25 cellular contexts compared by ENCODE assay signal in genomic region chr3:17494117-17494809, GRCh38.
A peak's percentile ranks its signal among the peaks of the same experiment; 100 is the strongest.
DNase-seq lines count a peak whose midpoint lies in the region; ATAC-seq and TF ChIP-seq lines count a peak whose summit lies in the region.
"Had no signal": no experiment of that assay in that cellular context is flagged by ENCODE, and none has a peak within 500 bp of the region (broad histone marks: within the 10 kb centered on the region; RNA-seq: fewer than 3 reads in every experiment).

No MANE protein-coding gene starts in this region.

- H3K9me3 Mint-ChIP-seq in glutamatergic neuron (ENCODE audit: unreplicated experiment) (peaks cover 8% of the 10 kb centered on the region), nephron progenitor cell (peaks cover 46% of the 10 kb centered on the region)

- H3K4me3 Mint-ChIP-seq in glutamatergic neuron (ENCODE audit: unreplicated experiment) (no peak overlapping the region), nephron progenitor cell (no peak overlapping the region)
- H3K4me3 Mint-ChIP-seq: activated CD4-positive, alpha-beta T cell treated with anti-CD3 and anti-CD28 coated beads for 36 hours; activated naive CD8-positive, alpha-beta T cell treated with anti-CD3 and anti-CD28 coated beads, Interleukin-2, amount 10 ng/mL, durations not matched to agents 7 days and 5 days; activated T-helper 17 cell treated with anti-CD3 and anti-CD28 coated beads, Interleukin-2, amount 50 U/mL, for 72 hours; CD8-positive, alpha-beta T cell; neural crest cell had no signal

- DNase-seq in DMS 273 (lab: John Stamatoyannopoulos, UW; ENCODE audit: unreplicated experiment) (peak; percentile 85), NCI-H2171 (lab: John Stamatoyannopoulos, UW) (peak; percentile 14), glutamatergic neuron (peak; percentile 58), nephron progenitor cell (peak; percentile 23), T-helper 1 cell (no peak), SKM-1 (lab: John Stamatoyannopoulos, UW; ENCODE audit: unreplicated experiment) (no peak), COLO829 (ENCODE audit: low spot score) (no peak)
- DNase-seq: activated CD4-positive, alpha-beta T cell treated with anti-CD3 and anti-CD28 coated beads for 36 hours; activated naive CD8-positive, alpha-beta T cell treated with anti-CD3 and anti-CD28 coated beads, Interleukin-2, amount 10 ng/mL, durations not matched to agents 7 days and 5 days; CD8-positive, alpha-beta T cell; DND-41; dorsolateral prefrontal cortex; foreskin keratinocyte; HCEC 1CT; left colon; mucosa of descending colon; NCI-H1105 treated with DMSO at 0.1 percent for 48 hours; NCI-H526 treated with DMSO at 0.1 percent for 48 hours; stimulated activated CD4-positive, alpha-beta T cell treated with anti-CD3 and anti-CD28 coated beads, Interleukin-2, amount 100 ng/mL, for 48 hours; stimulated activated naive CD4-positive, alpha-beta T cell treated with Interleukin-2 at 50 U/mL for 16 hours; transverse colon had no signal

- H3K27me3 Mint-ChIP-seq in glutamatergic neuron (ENCODE audit: unreplicated experiment) = peaks cover 2% of the 10 kb centered on the region
- no peaks in the 10 kb centered on the region for H3K27me3 Mint-ChIP-seq in nephron progenitor cell (ENCODE audit: low read depth, poor library complexity)
- H3K27me3 Mint-ChIP-seq: activated CD4-positive, alpha-beta T cell treated with anti-CD3 and anti-CD28 coated beads for 36 hours; activated naive CD8-positive, alpha-beta T cell treated with anti-CD3 and anti-CD28 coated beads, Interleukin-2, amount 10 ng/mL, durations not matched to agents 7 days and 5 days; activated T-helper 17 cell treated with anti-CD3 and anti-CD28 coated beads, Interleukin-2, amount 50 U/mL, for 72 hours had no signal

- H3K36me3 Mint-ChIP-seq in glutamatergic neuron (ENCODE audit: unreplicated experiment) (peaks cover 5% of the 10 kb centered on the region), nephron progenitor cell (ENCODE audit: low read depth) (peaks cover 60% of the 10 kb centered on the region)

- no peak for TF ChIP-seq CTCF in glutamatergic neuron (IDR thresholded peaks at IDR 0.05; ENCODE audit: partially characterized antibody, unreplicated experiment)
- no peak for TF ChIP-seq CTCF in nephron progenitor cell (IDR thresholded peaks at IDR 0.05)

- ATAC-seq in HG02623 (IDR thresholded peaks at IDR 0.05; ENCODE audit: unreplicated experiment) = no peak
- ATAC-seq: activated CD4-positive, alpha-beta T cell treated with anti-CD3 and anti-CD28 coated beads for 36 hours; activated T-helper 17 cell treated with anti-CD3 and anti-CD28 coated beads, Interleukin-2, amount 50 U/mL, for 72 hours; CD8-positive, alpha-beta T cell; foreskin keratinocyte; left colon; mucosa of descending colon; psoas muscle had no signal

- H3K4me1 Mint-ChIP-seq in glutamatergic neuron (ENCODE audit: low read depth, unreplicated experiment) = peaks cover 3% of the 10 kb centered on the region
- no peaks in the 10 kb centered on the region for H3K4me1 Mint-ChIP-seq in nephron progenitor cell
- H3K4me1 Mint-ChIP-seq: activated CD4-positive, alpha-beta T cell treated with anti-CD3 and anti-CD28 coated beads for 36 hours; activated naive CD8-positive, alpha-beta T cell treated with anti-CD3 and anti-CD28 coated beads, Interleukin-2, amount 10 ng/mL, durations not matched to agents 7 days and 5 days; activated T-helper 17 cell treated with anti-CD3 and anti-CD28 coated beads, Interleukin-2, amount 50 U/mL, for 72 hours; neural crest cell had no signal

- H3K27ac Mint-ChIP-seq in glutamatergic neuron (ENCODE audit: unreplicated experiment) (no peak overlapping the region), nephron progenitor cell (no peak overlapping the region)
- H3K27ac Mint-ChIP-seq: activated CD4-positive, alpha-beta T cell treated with anti-CD3 and anti-CD28 coated beads for 36 hours; activated naive CD8-positive, alpha-beta T cell treated with anti-CD3 and anti-CD28 coated beads, Interleukin-2, amount 10 ng/mL, durations not matched to agents 7 days and 5 days; activated T-helper 17 cell treated with anti-CD3 and anti-CD28 coated beads, Interleukin-2, amount 50 U/mL, for 72 hours; CD8-positive, alpha-beta T cell had no signal

Comparison
In these comparisons a context has a peak if more than half of its experiments do, and no peak if none do; other contexts are left out.
1. DNase-seq: peak in DMS 273 (single experiment), NCI-H2171 (single experiment), glutamatergic neuron (single experiment) and nephron progenitor cell (single experiment); none in T-helper 1 cell (0 of 5), SKM-1 (single experiment) and COLO829 (single experiment).